Comparison of ENCODE assay signal across 8 cellular contexts in the genomic region with DNA sequence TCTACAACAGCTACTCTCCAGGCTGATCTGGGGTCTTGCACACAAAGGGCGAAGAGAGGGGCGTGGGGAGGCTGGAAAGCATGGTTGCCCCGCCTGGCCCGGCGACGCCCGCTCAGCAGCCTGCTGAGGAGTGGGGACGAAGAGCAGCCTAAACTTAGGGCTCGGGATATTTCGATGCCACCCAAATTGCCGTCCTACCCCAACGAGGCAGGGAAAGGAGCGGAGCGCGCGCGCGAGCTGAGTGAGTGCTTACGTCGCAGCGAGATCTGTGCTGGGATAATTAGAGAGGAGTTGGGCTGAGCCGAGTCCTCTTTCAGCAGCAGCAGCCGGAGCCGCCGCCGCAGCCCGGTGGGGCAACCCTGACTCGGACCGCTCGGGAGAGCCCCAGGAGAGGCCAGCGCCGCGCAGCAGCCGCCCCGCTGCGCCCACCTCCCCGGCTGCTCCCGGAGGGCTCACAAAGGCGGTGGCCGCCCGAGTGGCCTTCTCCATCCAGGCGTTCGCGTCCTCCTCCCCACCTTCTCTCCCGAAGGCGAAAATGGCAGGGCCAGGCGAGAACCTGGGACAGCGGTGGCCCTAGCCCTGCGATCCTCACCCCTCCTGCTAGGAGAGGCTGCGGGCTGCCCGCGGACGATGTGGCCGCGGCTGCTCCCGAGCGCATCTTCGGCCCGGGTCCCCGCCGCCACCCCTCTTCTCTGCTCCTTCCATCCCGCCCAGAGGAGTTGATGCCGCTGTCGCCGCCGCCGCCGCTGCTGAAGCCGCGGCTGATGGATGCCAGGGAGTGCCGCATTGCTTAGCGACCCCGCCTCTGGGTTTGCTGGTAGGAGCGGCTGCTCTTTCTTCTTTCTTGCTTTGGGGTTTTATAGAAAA. TPM values are rescaled to one million over a fixed set of nuclear protein-coding genes. Genes with fewer than 3 reads are reported as not detected.
DNase-seq lines count a peak whose midpoint lies in the region; ATAC-seq, FAIRE-seq and TF ChIP-seq lines count a peak whose summit lies in the region.

A gene with protein sequence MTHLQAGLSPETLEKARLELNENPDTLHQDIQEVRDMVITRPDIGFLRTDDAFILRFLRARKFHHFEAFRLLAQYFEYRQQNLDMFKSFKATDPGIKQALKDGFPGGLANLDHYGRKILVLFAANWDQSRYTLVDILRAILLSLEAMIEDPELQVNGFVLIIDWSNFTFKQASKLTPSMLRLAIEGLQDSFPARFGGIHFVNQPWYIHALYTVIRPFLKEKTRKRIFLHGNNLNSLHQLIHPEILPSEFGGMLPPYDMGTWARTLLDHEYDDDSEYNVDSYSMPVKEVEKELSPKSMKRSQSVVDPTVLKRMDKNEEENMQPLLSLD (plus strand): TSS at position 306 of the 867 bp plus-strand sequence. CDS start 1,543 bp downstream, outside the sequence.

- DNase-seq in Right ventricle myocardium superior (no peak), cardiac septum (ENCODE audit: low spot score) (no peak), bronchial epithelial cell (ENCODE audit: low read depth) (peak; percentile 1), medulla oblongata (ENCODE audit: extremely low spot score) (peak; percentile 18), vagina (ENCODE audit: extremely low spot score in 2 of 2) (no peak), NOMO-1 (lab: John Stamatoyannopoulos, UW; ENCODE audit: unreplicated experiment in 2 of 2) (no peak), colonic mucosa (no peak)
- DNase-seq in CD8-positive, alpha-beta memory T cell = no peak

- no peaks in the 10 kb centered on the region for H3K9me3 ChIP-seq in vagina
- no peaks in the 10 kb centered on the region for H3K9me3 ChIP-seq in CD8-positive, alpha-beta memory T cell (ENCODE audit: low read length)
- H3K9me3 ChIP-seq in colonic mucosa = no peaks in the 10 kb centered on the region

- H3K4me3 Mint-ChIP-seq in CD8-positive, alpha-beta memory T cell = no peak within 1 kb of the TSS

- CTCF ChIA-PET in CD8-positive, alpha-beta memory T cell (lab: Charles Lee) = no interaction called here

- H3K9ac ChIP-seq in colonic mucosa (ENCODE audit: low read depth in 2 of 2, low read length in 2 of 2) = no peak within 1 kb of the TSS

- H3K4me1 ChIP-seq in vagina (peaks cover 9% of the 10 kb centered on the region), colonic mucosa (no peaks in the 10 kb centered on the region)
- H3K4me1 ChIP-seq in CD8-positive, alpha-beta memory T cell (ENCODE audit: insufficient read depth, low read length) = no peaks in the 10 kb centered on the region

- H3K27me3 Mint-ChIP-seq in CD8-positive, alpha-beta memory T cell = peaks cover 22 to 28% of the 10 kb centered on the region in 2 donors

- peaks cover 25% of the 10 kb centered on the region for H3K27me3 ChIP-seq in bronchial epithelial cell (ENCODE audit: control insufficient read depth, insufficient read depth, low read length)
- H3K27me3 ChIP-seq in vagina = peaks cover 6% of the 10 kb centered on the region
- no peaks in the 10 kb centered on the region for H3K27me3 ChIP-seq in CD8-positive, alpha-beta memory T cell (ENCODE audit: insufficient read depth, low read length, poor library complexity, severe bottlenecking)
- peaks cover 20% of the 10 kb centered on the region for H3K27me3 ChIP-seq in colonic mucosa

- intact Hi-C loops in Right ventricle myocardium superior (cut with DNase I) (no loop called here), cardiac septum (cut with DNase I) (no loop called here), vagina (cut with DNase I) (no loop called here), colonic mucosa (cut with DNase I) (no loop called here)

- peaks cover 0 to 2% (median 0%) of the 10 kb centered on the region in 3 donors for H3K36me3 Mint-ChIP-seq in CD8-positive, alpha-beta memory T cell

- peaks cover 0 to 5% (median 3%) of the 10 kb centered on the region in 3 donors for H3K4me1 Mint-ChIP-seq in CD8-positive, alpha-beta memory T cell

- H3K4me3 ChIP-seq in bronchial epithelial cell (ENCODE audit: low read depth, low read length) (peak within 1 kb of the TSS; percentile 9), vagina (peak within 1 kb of the TSS; percentile 34 to 41), colonic mucosa (no peak within 1 kb of the TSS)
- no peak within 1 kb of the TSS for H3K4me3 ChIP-seq in CD8-positive, alpha-beta memory T cell (ENCODE audit: low read length)

- H3K27ac ChIP-seq in vagina = no peak within 1 kb of the TSS
- H3K27ac ChIP-seq in CD8-positive, alpha-beta memory T cell (ENCODE audit: low read depth, low read length) = no peak within 1 kb of the TSS
- H3K27ac ChIP-seq in colonic mucosa = no peak within 1 kb of the TSS

- ATAC-seq in Right ventricle myocardium superior (ENCODE audit: poor library complexity) = peak; percentile 45

- H3K36me3 ChIP-seq in bronchial epithelial cell (ENCODE audit: control insufficient read depth, insufficient read depth, low read length) (no peaks in the 10 kb centered on the region), vagina (no peaks in the 10 kb centered on the region), colonic mucosa (no peaks in the 10 kb centered on the region)
- no peaks in the 10 kb centered on the region for H3K36me3 ChIP-seq in CD8-positive, alpha-beta memory T cell (ENCODE audit: insufficient read depth, low read length)

- H3K9me3 Mint-ChIP-seq in CD8-positive, alpha-beta memory T cell = peaks cover 4 to 11% (median 6%) of the 10 kb centered on the region in 5 donors

- POLR2A ChIA-PET in CD8-positive, alpha-beta memory T cell (lab: Charles Lee) = no interaction called here

- TF ChIP-seq CTCF in bronchial epithelial cell (IDR thresholded peaks at IDR 0.05; ENCODE audit: insufficient read depth, low read length, severe bottlenecking) (no peak), vagina (IDR thresholded peaks at IDR 0.05) (no peak), colonic mucosa (IDR thresholded peaks at IDR 0.05) (no peak)

- no peak within 1 kb of the TSS for H3K27ac Mint-ChIP-seq in CD8-positive, alpha-beta memory T cell

- no peak for FAIRE-seq in bronchial epithelial cell (lab: Jason Lieb, UNC)

- TF ChIP-seq POLR2A in vagina (IDR thresholded peaks at IDR 0.05) = no peak

RNA-seq across cellular contexts. Expression of the gene that starts here (rescaled TPM):
- total RNA-seq in Right ventricle myocardium superior (0.11 TPM), cardiac septum (not detected), bronchial epithelial cell (not detected in 2 replicates), vagina (1.5 TPM), colonic mucosa (under 1 TPM; 0.05 to 0.19 TPM)
- total RNA-seq in CD8-positive, alpha-beta memory T cell = not detected
- not detected for polyA plus RNA-seq in CD8-positive, alpha-beta memory T cell

Comparison
In these comparisons a context has a peak if more than half of its experiments do, and no peak if none do; other contexts are left out.
1. Peak in ATAC-seq in Right ventricle myocardium superior; RNA of the gene not detected or under 1 TPM.
2. Peak in DNase-seq and H3K4me3 ChIP-seq in bronchial epithelial cell; RNA of the gene not detected or under 1 TPM.
3. H3K4me3 ChIP-seq: peak in vagina (2 of 2); none in CD8-positive, alpha-beta memory T cell (single experiment) and colonic mucosa (single experiment).